In the genomic region with DNA sequence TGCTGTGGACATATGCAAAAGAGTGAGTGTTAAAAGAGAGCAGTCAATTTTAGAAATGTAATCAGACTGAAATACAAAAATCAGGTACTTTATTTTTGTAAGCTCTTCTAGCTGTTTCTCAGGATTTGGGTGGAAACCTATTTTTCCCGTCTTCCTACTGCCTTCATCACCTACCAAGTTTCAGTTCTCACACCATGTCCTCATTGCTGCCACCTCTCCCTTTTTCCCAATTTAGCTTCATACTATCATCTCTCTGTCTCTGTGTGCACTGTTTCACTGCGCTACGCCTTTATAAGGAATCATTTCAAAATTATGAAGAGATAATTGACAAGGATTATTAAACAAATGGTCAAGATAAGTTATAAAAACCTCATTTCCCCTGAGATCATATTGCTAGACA, we compare ENCODE assay signal across 18 cellular contexts. TPM values are rescaled to one million over a fixed set of nuclear protein-coding genes. Genes with fewer than 3 reads are reported as not detected.
A peak's percentile ranks its signal among the peaks of the same experiment; 100 is the strongest.
DNase-seq lines count a peak whose midpoint lies in the region; ATAC-seq and TF ChIP-seq lines count a peak whose summit lies in the region.
"Had no signal": no experiment of that assay in that cellular context is flagged by ENCODE, and none has a peak within 500 bp of the region (broad histone marks: within the 10 kb centered on the region; RNA-seq: fewer than 3 reads in every experiment).

No MANE protein-coding gene starts in this region.

- WGBS in right cardiac atrium: 89% methylated on average over 3 of the region's 3 CpGs
- WGBS in esophagus muscularis mucosa: 84% methylated on average over 3 of the region's 3 CpGs

- H3K9me3 Mint-ChIP-seq in WTC11: no peaks in the 10 kb centered on the region

- H3K27me3 Mint-ChIP-seq in WTC11 (ENCODE audit: low read depth): no peaks in the 10 kb centered on the region

- CTCF ChIA-PET in WTC11 (lab: Charles Lee): interaction anchor here (1.3 to 1.6 kb wide), 2 partner anchors 15 to 73 kb away, joined by 5 to 11 read pairs; no protein-coding TSS in a partner anchor

- no peak for TF ChIP-seq EP300 in esophagus muscularis mucosa (IDR thresholded peaks at IDR 0.05)

- H3K36me3 ChIP-seq in left ventricle myocardium inferior (peaks cover 77% of the 10 kb centered on the region), esophagus muscularis mucosa (peaks cover 56 to 100% (median 88%) of the 10 kb centered on the region in 4 donors)

- TF ChIP-seq CTCF in left ventricle myocardium inferior (IDR thresholded peaks at IDR 0.05; ENCODE audit: borderline replicate concordance): no peak
- TF ChIP-seq CTCF in WTC11 (IDR thresholded peaks at IDR 0.05): no peak
- TF ChIP-seq CTCF in esophagus muscularis mucosa (IDR thresholded peaks at IDR 0.05): no peak

- H3K4me3 Mint-ChIP-seq in WTC11: no peak overlapping the region

- peaks cover 59% of the 10 kb centered on the region for H3K4me1 ChIP-seq in left ventricle myocardium inferior
- no peaks in the 10 kb centered on the region for H3K4me1 ChIP-seq in right cardiac atrium (ENCODE audit: control insufficient read depth, insufficient read depth, low read length)
- H3K4me1 ChIP-seq in esophagus muscularis mucosa: peaks cover 5 to 38% (median 8%) of the 10 kb centered on the region in 4 donors

- TF ChIP-seq POLR2A in esophagus muscularis mucosa (IDR thresholded peaks at IDR 0.05; ENCODE audit: low read depth): no peak

- H3K27me3 ChIP-seq in left ventricle myocardium inferior (ENCODE audit: low read depth): no peaks in the 10 kb centered on the region
- no peaks in the 10 kb centered on the region for H3K27me3 ChIP-seq in right cardiac atrium (ENCODE audit: control insufficient read depth, insufficient read depth)
- H3K27me3 ChIP-seq in esophagus muscularis mucosa: no peaks in the 10 kb centered on the region

- no peak overlapping the region for H3K4me3 ChIP-seq in left ventricle myocardium inferior
- H3K4me3 ChIP-seq in right cardiac atrium (ENCODE audit: low read length): no peak overlapping the region
- no peak overlapping the region for H3K4me3 ChIP-seq in esophagus muscularis mucosa

- H3K9me3 ChIP-seq in left ventricle myocardium inferior (replicated peaks): no peaks in the 10 kb centered on the region
- no peaks in the 10 kb centered on the region for H3K9me3 ChIP-seq in right cardiac atrium (ENCODE audit: control insufficient read depth, low read length)
- H3K9me3 ChIP-seq in esophagus muscularis mucosa: no peaks in the 10 kb centered on the region

- ATAC-seq in right cardiac atrium: no peak
- ATAC-seq in WTC11: no peak

- no peaks in the 10 kb centered on the region for H3K4me1 Mint-ChIP-seq in WTC11

- H3K27ac ChIP-seq in left ventricle myocardium inferior (replicated peaks) (peak overlapping the region; percentile 85), right cardiac atrium (ENCODE audit: low read length) (no peak overlapping the region), esophagus muscularis mucosa (replicated peaks in 1 of 4) (peak overlapping the region in 3 of 4 donors; percentile 5 to 25 (median 10))
- H3K27ac ChIP-seq: KMS-11 had no signal

- DNase-seq in left ventricle myocardium inferior (no peak), right cardiac atrium (no peak), WTC11 (ENCODE audit: low spot score) (no peak), esophagus muscularis mucosa (ENCODE audit: extremely low spot score) (no peak), hepatic stellate cell (ENCODE audit: low spot score) (no peak), posterior vena cava (ENCODE audit: low spot score) (no peak), MV-4-11 (lab: John Stamatoyannopoulos, UW) (no peak)
- DNase-seq: ACHN, C1 segment of cervical spinal cord, DND-41, NCI-H1417, NCI-H187 treated with DMSO at 0.1 percent for 48 hours, NCI-H2227 treated with DMSO at 0.1 percent for 48 hours, NCI-H524, NCI-H82, OCI-M1, SHP77 treated with DMSO at 0.1 percent for 48 hours had no signal

- POLR2A ChIA-PET in WTC11 (lab: Charles Lee): interaction anchor here (0.7 kb wide), 1 partner anchor 143 kb away, joined by 3 read pairs; no protein-coding TSS in a partner anchor

- H3K36me3 Mint-ChIP-seq in WTC11: peaks cover 65% of the 10 kb centered on the region

- peak overlapping the region; percentile 52 for H3K27ac Mint-ChIP-seq in WTC11

- intact Hi-C loops in left ventricle myocardium inferior (cut with micrococcal nuclease) (no loop called here), right cardiac atrium (cut with DNase I) (no loop called here), esophagus muscularis mucosa (cut with DNase I) (no loop called here), posterior vena cava (cut with DNase I) (no loop called here)

TF ChIP-seq in WTC11, 78 proteins besides CTCF, POLR2A, EP300 and RAD21 (continues in another document):
- TF ChIP-seq, protein P1, sequence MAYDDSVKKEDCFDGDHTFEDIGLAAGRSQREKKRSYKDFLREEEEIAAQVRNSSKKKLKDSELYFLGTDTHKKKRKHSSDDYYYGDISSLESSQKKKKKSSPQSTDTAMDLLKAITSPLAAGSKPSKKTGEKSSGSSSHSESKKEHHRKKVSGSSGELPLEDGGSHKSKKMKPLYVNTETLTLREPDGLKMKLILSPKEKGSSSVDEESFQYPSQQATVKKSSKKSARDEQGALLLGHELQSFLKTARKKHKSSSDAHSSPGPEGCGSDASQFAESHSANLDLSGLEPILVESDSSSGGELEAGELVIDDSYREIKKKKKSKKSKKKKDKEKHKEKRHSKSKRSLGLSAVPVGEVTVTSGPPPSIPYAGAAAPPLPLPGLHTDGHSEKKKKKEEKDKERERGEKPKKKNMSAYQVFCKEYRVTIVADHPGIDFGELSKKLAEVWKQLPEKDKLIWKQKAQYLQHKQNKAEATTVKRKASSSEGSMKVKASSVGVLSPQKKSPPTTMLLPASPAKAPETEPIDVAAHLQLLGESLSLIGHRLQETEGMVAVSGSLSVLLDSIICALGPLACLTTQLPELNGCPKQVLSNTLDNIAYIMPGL (CRISPR knock-in tag; IDR thresholded peaks at IDR 0.05): no peak
- TF ChIP-seq IRF2 (CRISPR knock-in tag; IDR thresholded peaks at IDR 0.05; ENCODE audit: borderline replicate concordance, low read depth): no peak
- TF ChIP-seq, protein P2, sequence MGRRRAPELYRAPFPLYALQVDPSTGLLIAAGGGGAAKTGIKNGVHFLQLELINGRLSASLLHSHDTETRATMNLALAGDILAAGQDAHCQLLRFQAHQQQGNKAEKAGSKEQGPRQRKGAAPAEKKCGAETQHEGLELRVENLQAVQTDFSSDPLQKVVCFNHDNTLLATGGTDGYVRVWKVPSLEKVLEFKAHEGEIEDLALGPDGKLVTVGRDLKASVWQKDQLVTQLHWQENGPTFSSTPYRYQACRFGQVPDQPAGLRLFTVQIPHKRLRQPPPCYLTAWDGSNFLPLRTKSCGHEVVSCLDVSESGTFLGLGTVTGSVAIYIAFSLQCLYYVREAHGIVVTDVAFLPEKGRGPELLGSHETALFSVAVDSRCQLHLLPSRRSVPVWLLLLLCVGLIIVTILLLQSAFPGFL (CRISPR knock-in tag; IDR thresholded peaks at IDR 0.05; ENCODE audit: borderline replicate concordance): no peak
- no peak for TF ChIP-seq TEAD4 (CRISPR knock-in tag; IDR thresholded peaks at IDR 0.05)
- no peak for TF ChIP-seq FOXK1 (CRISPR knock-in tag; IDR thresholded peaks at IDR 0.05)
- TF ChIP-seq, protein P3, sequence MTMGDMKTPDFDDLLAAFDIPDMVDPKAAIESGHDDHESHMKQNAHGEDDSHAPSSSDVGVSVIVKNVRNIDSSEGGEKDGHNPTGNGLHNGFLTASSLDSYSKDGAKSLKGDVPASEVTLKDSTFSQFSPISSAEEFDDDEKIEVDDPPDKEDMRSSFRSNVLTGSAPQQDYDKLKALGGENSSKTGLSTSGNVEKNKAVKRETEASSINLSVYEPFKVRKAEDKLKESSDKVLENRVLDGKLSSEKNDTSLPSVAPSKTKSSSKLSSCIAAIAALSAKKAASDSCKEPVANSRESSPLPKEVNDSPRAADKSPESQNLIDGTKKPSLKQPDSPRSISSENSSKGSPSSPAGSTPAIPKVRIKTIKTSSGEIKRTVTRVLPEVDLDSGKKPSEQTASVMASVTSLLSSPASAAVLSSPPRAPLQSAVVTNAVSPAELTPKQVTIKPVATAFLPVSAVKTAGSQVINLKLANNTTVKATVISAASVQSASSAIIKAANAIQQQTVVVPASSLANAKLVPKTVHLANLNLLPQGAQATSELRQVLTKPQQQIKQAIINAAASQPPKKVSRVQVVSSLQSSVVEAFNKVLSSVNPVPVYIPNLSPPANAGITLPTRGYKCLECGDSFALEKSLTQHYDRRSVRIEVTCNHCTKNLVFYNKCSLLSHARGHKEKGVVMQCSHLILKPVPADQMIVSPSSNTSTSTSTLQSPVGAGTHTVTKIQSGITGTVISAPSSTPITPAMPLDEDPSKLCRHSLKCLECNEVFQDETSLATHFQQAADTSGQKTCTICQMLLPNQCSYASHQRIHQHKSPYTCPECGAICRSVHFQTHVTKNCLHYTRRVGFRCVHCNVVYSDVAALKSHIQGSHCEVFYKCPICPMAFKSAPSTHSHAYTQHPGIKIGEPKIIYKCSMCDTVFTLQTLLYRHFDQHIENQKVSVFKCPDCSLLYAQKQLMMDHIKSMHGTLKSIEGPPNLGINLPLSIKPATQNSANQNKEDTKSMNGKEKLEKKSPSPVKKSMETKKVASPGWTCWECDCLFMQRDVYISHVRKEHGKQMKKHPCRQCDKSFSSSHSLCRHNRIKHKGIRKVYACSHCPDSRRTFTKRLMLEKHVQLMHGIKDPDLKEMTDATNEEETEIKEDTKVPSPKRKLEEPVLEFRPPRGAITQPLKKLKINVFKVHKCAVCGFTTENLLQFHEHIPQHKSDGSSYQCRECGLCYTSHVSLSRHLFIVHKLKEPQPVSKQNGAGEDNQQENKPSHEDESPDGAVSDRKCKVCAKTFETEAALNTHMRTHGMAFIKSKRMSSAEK (CRISPR knock-in tag; IDR thresholded peaks at IDR 0.05; ENCODE audit: borderline replicate concordance): no peak

RNA-seq across cellular contexts. Expression of a gene that starts 7.7 kb away (rescaled TPM):
- total RNA-seq in left ventricle myocardium inferior: 240 TPM
- total RNA-seq in right cardiac atrium: 100 to 1,000 TPM; 184 to 229 (median 210) TPM
- 574 TPM for polyA plus RNA-seq in right cardiac atrium
- 190 to 199 TPM (median 192 TPM) in 3 replicates for total RNA-seq in WTC11 (2021)
- total RNA-seq in esophagus muscularis mucosa: 100 to 1,000 TPM; 262 to 412 (median 301) TPM
- 100 to 1,000 TPM; 148 to 160 TPM for total RNA-seq in posterior vena cava
